ENCODE assay signal across 8 cellular contexts in the genomic region with DNA sequence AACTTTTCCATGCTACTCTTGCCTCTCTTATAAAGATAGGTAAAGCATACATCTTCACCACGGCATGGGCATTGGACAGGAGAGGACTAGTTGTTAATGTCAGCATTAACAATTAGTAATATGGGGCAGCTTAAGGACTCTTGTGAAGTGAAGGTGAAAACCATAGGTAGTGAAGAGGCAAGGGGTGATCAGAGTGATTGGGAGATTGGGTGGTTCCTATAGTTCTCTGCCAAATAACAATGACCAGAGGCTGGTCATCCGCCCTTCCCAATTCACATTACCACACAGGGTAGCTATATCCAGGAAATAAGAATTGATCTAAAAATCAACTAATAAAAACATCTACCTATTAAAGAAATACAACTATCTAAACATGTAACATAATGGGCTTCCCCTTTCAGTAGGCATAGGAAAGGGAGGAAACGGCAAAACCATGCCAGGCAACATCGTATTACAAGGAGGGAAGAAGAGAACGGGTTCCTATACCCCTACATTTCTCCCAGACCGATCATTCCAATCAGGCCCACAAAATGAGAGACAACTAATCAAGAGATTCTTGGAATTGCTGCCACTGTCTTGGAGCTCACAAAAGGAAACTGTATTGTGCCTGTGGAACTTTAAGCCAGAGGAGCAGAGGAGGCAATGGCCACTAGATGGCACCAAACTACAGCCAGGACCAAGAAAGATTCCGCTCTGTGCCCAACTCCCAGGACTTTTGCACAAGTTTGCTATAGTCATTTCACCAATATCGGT.
DNase-seq lines count a peak whose midpoint lies in the region; ATAC-seq, FAIRE-seq and TF ChIP-seq lines count a peak whose summit lies in the region.

No MANE protein-coding gene starts in this region.

- H3K27ac ChIP-seq in DND-41 (ENCODE audit: low read length) (no peak overlapping the region), testis (no peak overlapping the region)

- no peaks in the 10 kb centered on the region for H3K79me2 ChIP-seq in DND-41 (ENCODE audit: insufficient read depth, low read length)

- H3K4me3 ChIP-seq in DND-41 (ENCODE audit: low read depth in 1 of 2, low read length in 2 of 2), result no peak overlapping the region
- peak overlapping the region; percentile 5 for H3K4me3 ChIP-seq in fibroblast of the aortic adventitia (ENCODE audit: low read depth, low read length)
- no peak overlapping the region for H3K4me3 ChIP-seq in testis

- 50 to 54% methylated on average over 8 of the region's 8 CpGs for WGBS in testis, 2 donors

- H3K9me3 Mint-ChIP-seq in activated T-helper 1 cell treated with anti-CD3 and anti-CD28 coated beads, Interleukin-12 subunit alpha, Interleukin-12 subunit beta, Interleukin-2, Interleukin-4 antibody, amounts not matched to agents 30 ng/mL and 10 ng/mL and 1 ng/mL, durations not matched to agents 14 hours and 24 hours and 36 hours, result no peaks in the 10 kb centered on the region

- intact Hi-C loops in activated T-helper 1 cell treated with anti-CD3 and anti-CD28 coated beads, Interleukin-12 subunit alpha, Interleukin-12 subunit beta, Interleukin-2, Interleukin-4 antibody, amounts not matched to agents 30 ng/mL and 10 ng/mL and 1 ng/mL, durations not matched to agents 14 hours and 24 hours and 36 hours (cut with micrococcal nuclease), result loop anchor here (1.0 kb wide), 2 partner anchors 85 to 120 kb away; no protein-coding TSS in a partner anchor
- intact Hi-C loops in testis (cut with DNase I; ENCODE audit: low total_unique reads), result no loop called here

- no peaks in the 10 kb centered on the region for H3K27me3 ChIP-seq in DND-41 (ENCODE audit: insufficient read depth, low read length, poor library complexity)
- no peaks in the 10 kb centered on the region for H3K27me3 ChIP-seq in testis

- no peak for TF ChIP-seq POLR2A in testis (IDR thresholded peaks at IDR 0.05)

- peak; percentile 98 for ATAC-seq in DND-41 (ENCODE audit: insufficient read depth, low read depth)
- ATAC-seq in GM21515 (IDR thresholded peaks at IDR 0.05; ENCODE audit: unreplicated experiment), result peak; percentile 95

- no peak for FAIRE-seq in HTR-8/SVneo (lab: Jason Lieb, UNC)
- FAIRE-seq in RCC 7860 (lab: Jason Lieb, UNC), result peak; percentile 67

- H3K4me1 ChIP-seq in DND-41 (ENCODE audit: insufficient read depth, low read length), result no peaks in the 10 kb centered on the region
- H3K4me1 ChIP-seq in testis, result no peaks in the 10 kb centered on the region

- H3K27ac Mint-ChIP-seq in activated T-helper 1 cell treated with anti-CD3 and anti-CD28 coated beads, Interleukin-12 subunit alpha, Interleukin-12 subunit beta, Interleukin-2, Interleukin-4 antibody, amounts not matched to agents 30 ng/mL and 10 ng/mL and 1 ng/mL, durations not matched to agents 14 hours and 24 hours and 36 hours, result no peak overlapping the region

- no peak overlapping the region for H2AFZ ChIP-seq in DND-41 (ENCODE audit: low read depth, low read length)

- TF ChIP-seq CTCF in DND-41 (IDR thresholded peaks at IDR 0.05; ENCODE audit: borderline replicate concordance, extremely low read depth, low read length, poor library complexity, severe bottlenecking), result peak; percentile 99
- TF ChIP-seq CTCF in fibroblast of the aortic adventitia (IDR thresholded peaks at IDR 0.05; ENCODE audit: insufficient read depth, low read length), result peak; percentile 98
- peak; percentile 70 to 91 (median 74) for TF ChIP-seq CTCF in testis (IDR thresholded peaks at IDR 0.05)

- H3K4me2 ChIP-seq in DND-41 (ENCODE audit: insufficient read depth, low read length), result 0 out of 2 replicates have a peak overlapping the region, but pooled peaks have one; percentile 3

- no peaks in the 10 kb centered on the region for H3K36me3 ChIP-seq in DND-41 (ENCODE audit: insufficient read depth, low read length)
- no peaks in the 10 kb centered on the region for H3K36me3 ChIP-seq in testis (ENCODE audit: low read depth, missing control alignments)

- H3K9ac ChIP-seq in DND-41 (ENCODE audit: low read depth, low read length), result no peak overlapping the region

- H3K36me3 Mint-ChIP-seq in activated T-helper 1 cell treated with anti-CD3 and anti-CD28 coated beads, Interleukin-12 subunit alpha, Interleukin-12 subunit beta, Interleukin-2, Interleukin-4 antibody, amounts not matched to agents 30 ng/mL and 10 ng/mL and 1 ng/mL, durations not matched to agents 14 hours and 24 hours and 36 hours (ENCODE audit: low read depth), result no peaks in the 10 kb centered on the region

- no peak overlapping the region for H3K4me3 Mint-ChIP-seq in activated T-helper 1 cell treated with anti-CD3 and anti-CD28 coated beads, Interleukin-12 subunit alpha, Interleukin-12 subunit beta, Interleukin-2, Interleukin-4 antibody, amounts not matched to agents 30 ng/mL and 10 ng/mL and 1 ng/mL, durations not matched to agents 14 hours and 24 hours and 36 hours

- no peaks in the 10 kb centered on the region for H3K4me1 Mint-ChIP-seq in activated T-helper 1 cell treated with anti-CD3 and anti-CD28 coated beads, Interleukin-12 subunit alpha, Interleukin-12 subunit beta, Interleukin-2, Interleukin-4 antibody, amounts not matched to agents 30 ng/mL and 10 ng/mL and 1 ng/mL, durations not matched to agents 14 hours and 24 hours and 36 hours (ENCODE audit: low read depth)

- H4K20me1 ChIP-seq in DND-41 (ENCODE audit: insufficient read depth, low read length), result no peaks in the 10 kb centered on the region

- H3K9me3 ChIP-seq in DND-41 (ENCODE audit: insufficient read depth, low read length, severe bottlenecking), result no peaks in the 10 kb centered on the region
- H3K9me3 ChIP-seq in testis, result no peaks in the 10 kb centered on the region

- peak; percentile 74 for DNase-seq in DND-41
- peak; percentile 40 for DNase-seq in HTR-8/SVneo (ENCODE audit: insufficient read length, low spot score)
- peak; percentile 54 for DNase-seq in RCC 7860 (ENCODE audit: low spot score)
- peak; percentile 21 for DNase-seq in activated T-helper 1 cell treated with anti-CD3 and anti-CD28 coated beads, Interleukin-12 subunit alpha, Interleukin-12 subunit beta, Interleukin-2, Interleukin-4 antibody, amounts not matched to agents 30 ng/mL and 10 ng/mL and 1 ng/mL, durations not matched to agents 14 hours and 24 hours and 36 hours (ENCODE audit: low spot score)
- DNase-seq in fibroblast of the aortic adventitia (ENCODE audit: low read depth), result peak; percentile 90
- peak; percentile 17 for DNase-seq in occipital lobe (lab: John Stamatoyannopoulos, UW)
- DNase-seq in testis, result peak; percentile 89

- H3K27me3 Mint-ChIP-seq in activated T-helper 1 cell treated with anti-CD3 and anti-CD28 coated beads, Interleukin-12 subunit alpha, Interleukin-12 subunit beta, Interleukin-2, Interleukin-4 antibody, amounts not matched to agents 30 ng/mL and 10 ng/mL and 1 ng/mL, durations not matched to agents 14 hours and 24 hours and 36 hours (ENCODE audit: insufficient read depth), result no peaks in the 10 kb centered on the region

Comparison
In these comparisons a context has a peak if more than half of its experiments do, and no peak if none do; other contexts are left out.
1. DNase-seq: peak in every context shown above with its lines; median percentile 90 in fibroblast of the aortic adventitia; 89 in testis; 74 in DND-41; 54 in RCC 7860; 40 in HTR-8/SVneo; 21 in activated T-helper 1 cell treated with anti-CD3 and anti-CD28 coated beads, Interleukin-12 subunit alpha, Interleukin-12 subunit beta, Interleukin-2, Interleukin-4 antibody, amounts not matched to agents 30 ng/mL and 10 ng/mL and 1 ng/mL, durations not matched to agents 14 hours and 24 hours and 36 hours; 17 in occipital lobe.